Comparison of ENCODE assay signal across 8 cellular contexts in the genomic region with DNA sequence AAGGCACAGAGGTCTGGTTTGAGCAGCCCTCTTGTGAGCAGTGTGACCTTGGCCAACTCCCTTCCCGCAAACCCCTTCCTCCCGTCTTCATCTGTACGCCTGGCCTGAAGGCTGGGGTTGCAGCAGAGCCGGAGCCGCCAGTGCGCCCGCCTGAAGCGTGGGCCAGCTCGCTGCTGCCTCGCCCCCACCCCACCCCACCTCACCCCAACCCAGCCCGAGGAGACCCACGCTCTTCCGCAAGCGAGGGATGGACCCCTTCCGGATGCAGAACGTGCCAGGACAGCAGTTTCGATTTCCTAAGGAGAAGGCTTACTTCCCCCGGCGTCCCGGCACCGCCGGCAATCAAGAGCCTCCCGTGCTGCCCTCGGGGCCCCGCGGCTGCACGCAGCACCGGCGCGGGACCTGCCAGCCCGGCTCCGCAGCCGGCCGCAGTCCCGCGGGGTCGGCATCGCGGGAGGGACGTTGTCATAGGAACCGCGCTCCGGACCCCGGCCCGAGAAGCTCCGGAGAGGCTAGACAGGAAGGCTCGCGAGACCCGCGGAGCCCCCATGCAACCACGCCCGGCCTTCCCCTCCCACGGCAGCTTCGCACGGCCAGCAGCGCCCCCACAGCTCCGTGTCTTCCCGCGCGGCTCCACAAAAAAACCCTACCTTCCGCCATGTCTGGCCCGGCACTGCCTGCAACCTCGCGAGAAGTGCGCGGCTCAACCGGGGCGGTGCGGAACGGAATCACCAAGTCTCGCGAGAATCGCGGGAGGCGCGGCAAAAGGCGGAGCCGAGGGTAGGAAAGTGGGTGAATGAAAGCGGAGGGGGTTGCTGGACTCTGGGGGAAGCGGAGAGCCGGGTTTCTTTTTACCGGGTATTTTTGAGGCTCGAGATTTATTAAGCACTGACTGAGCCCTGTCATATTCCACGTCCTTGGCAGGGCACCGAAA. TPM values are rescaled to one million over a fixed set of nuclear protein-coding genes. Genes with fewer than 3 reads are reported as not detected.
A peak's percentile ranks its signal among the peaks of the same experiment; 100 is the strongest.
DNase-seq lines count a peak whose midpoint lies in the region; ATAC-seq and TF ChIP-seq lines count a peak whose summit lies in the region.

Gene ANKFY1 (minus strand): TSS at position 698 of the 934 bp plus-strand sequence. CDS start 38 bp downstream, at position 660.

- in situ Hi-C loops in GM18951 (cut with MboI; ENCODE audit: low sequenced_read_pairs, unreplicated experiment) = no loop called here

- POLR2A ChIA-PET in AG04450 (lab: Yijun Ruan, JAX) = interaction anchor here (0.6 to 0.9 kb wide), 5 partner anchors 33 to 161 kb away, joined by 3 to 5 read pairs (median 4); no protein-coding TSS in a partner anchor

- peak within 1 kb of the TSS; percentile 94 for H3K4me3 ChIP-seq in AG04450 (ENCODE audit: low read depth, low read length)

- no peaks in the 10 kb centered on the region for H3K27me3 ChIP-seq in AG04450 (ENCODE audit: control insufficient read depth, insufficient read depth, low read length)

- CTCF ChIA-PET in AG04450 (lab: Charles Lee) = interaction anchor here (1.0 kb wide), 1 partner anchor 48 kb away, joined by 4 read pairs; no protein-coding TSS in a partner anchor

- peak; percentile 9; the same call in 1 of the 2 replicates for TF ChIP-seq CTCF in AG04450 (IDR thresholded peaks at IDR 0.05; ENCODE audit: low read depth, low read length)

- H3K27ac ChIP-seq in AG04450 (ENCODE audit: low read depth, low read length) = peak within 1 kb of the TSS; percentile 68

- ATAC-seq in HG03342 (IDR thresholded peaks at IDR 0.05; ENCODE audit: unreplicated experiment) = peak; percentile 83

- peaks cover 18% of the 10 kb centered on the region for H3K9me3 ChIP-seq in AG04450 (ENCODE audit: control insufficient read depth, insufficient read depth, low read length)

- peak; percentile 85 for DNase-seq in AG04450 (ENCODE audit: low read depth, low spot score)
- DNase-seq in NCI-H446 (lab: John Stamatoyannopoulos, UW) = peak; percentile 86 to 95
- peak; percentile 94 for DNase-seq in activated CD4-positive, CD25-positive, alpha-beta regulatory T cell treated with anti-CD3 and anti-CD28 coated beads, Interleukin-2, amount 50 U/mL, for 16 hours (ENCODE audit: low read depth, low spot score)
- peak; percentile 97 for DNase-seq in central memory CD4-positive, alpha-beta T cell
- DNase-seq in iris pigment epithelial cell (ENCODE audit: low read depth) = peak; percentile 91
- DNase-seq in stimulated activated CD4-positive, alpha-beta T cell treated with anti-CD3 and anti-CD28 coated beads, Interleukin-12 subunit alpha, Interleukin-12 subunit beta, amount 100 ng/mL, for 24 hours (ENCODE audit: low read depth in 2 of 2) = peak; percentile 97 to 98

- peak; percentile 85 for TF ChIP-seq POLR2A in GM18951 (IDR thresholded peaks at IDR 0.05; ENCODE audit: extremely low read depth, insufficient read depth, insufficient read length)

RNA-seq across cellular contexts. Expression of gene ANKFY1, which starts in this region (rescaled TPM):
- polyA plus RNA-seq in AG04450 (2011; rRNA removed) = 38.8 and 42.8 TPM in 2 replicates
- 67.3 and 83.3 TPM in 2 replicates for polyA minus RNA-seq in AG04450 (2011; rRNA and poly(A)+ RNA removed)

Comparison
In these comparisons a context has a peak if more than half of its experiments do, and no peak if none do; other contexts are left out.
1. Peak in every context shown above with its lines: DNase-seq, ATAC-seq, H3K4me3 ChIP-seq and H3K27ac ChIP-seq.